ENCODE assay signal across 30 cellular contexts in the genomic region with DNA sequence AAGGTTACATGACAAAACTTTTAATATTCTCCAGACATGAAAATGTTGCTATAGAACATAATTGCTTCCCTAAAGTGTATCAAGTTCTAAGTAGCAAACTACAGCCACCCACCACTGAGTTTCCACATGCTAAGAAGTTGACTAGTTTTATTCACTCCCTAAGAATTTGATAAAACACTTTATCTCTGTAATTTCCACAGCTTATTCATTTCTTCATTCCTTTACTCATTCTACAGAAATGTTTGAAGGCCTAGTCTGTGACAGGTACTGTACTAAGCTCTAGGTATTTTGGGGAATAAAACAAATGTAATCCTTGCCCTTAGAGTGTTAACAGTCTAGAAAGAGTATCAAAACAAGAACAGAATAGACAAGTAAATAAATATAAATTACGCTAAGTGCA.
DNase-seq lines count a peak whose midpoint lies in the region; ATAC-seq, FAIRE-seq and TF ChIP-seq lines count a peak whose summit lies in the region.
"Had no signal": no experiment of that assay in that cellular context is flagged by ENCODE, and none has a peak within 500 bp of the region (broad histone marks: within the 10 kb centered on the region; RNA-seq: fewer than 3 reads in every experiment).

No MANE protein-coding gene starts in this region.

- H3K9me3 ChIP-seq in astrocyte (ENCODE audit: insufficient read depth, low read depth, low read length), result no peaks in the 10 kb centered on the region
- H3K9me3 ChIP-seq: BE2C, BLaER1 had no signal

- DNase-seq in NCI-H226, result peak; percentile 80
- peak; percentile 6 for DNase-seq in astrocyte (ENCODE audit: low read depth)
- peak; percentile 9 for DNase-seq in iris pigment epithelial cell (ENCODE audit: low read depth)
- DNase-seq in omental fat pad (ENCODE audit: low spot score), result no peak
- DNase-seq in NCI-H1436 (lab: John Stamatoyannopoulos, UW), result no peak
- no peak for DNase-seq in LoVo (ENCODE audit: low spot score)
- DNase-seq in NCI-H2107 treated with DMSO at 0.1 percent for 48 hours (lab: John Stamatoyannopoulos, UW; ENCODE audit: unreplicated experiment), result no peak
- DNase-seq: 8988T; ACHN; BE2C; C1 segment of cervical spinal cord; CD4-positive, alpha-beta memory T cell; CD4-positive, CD25-positive, alpha-beta regulatory T cell; CD8-positive, alpha-beta memory T cell; COR-L47; DMS 273 treated with DMSO at 0.1 percent for 48 hours; DMS153; DMS53; DMS79; DND-41; EL; GDM1 had no signal

- TF ChIP-seq CTCF in astrocyte (IDR thresholded peaks at IDR 0.05; ENCODE audit: insufficient read depth, low read depth, low read length) (no peak), omental fat pad (IDR thresholded peaks at IDR 0.05) (no peak)

- no peak overlapping the region for H3K27ac Mint-ChIP-seq in astrocyte (ENCODE audit: unreplicated experiment)
- H3K27ac Mint-ChIP-seq: CD14-positive monocyte; CD4-positive, alpha-beta memory T cell; CD4-positive, CD25-positive, alpha-beta regulatory T cell had no signal

- no peak overlapping the region for H3K4me3 Mint-ChIP-seq in astrocyte (ENCODE audit: unreplicated experiment)
- H3K4me3 Mint-ChIP-seq: CD14-positive monocyte; CD4-positive, alpha-beta memory T cell; CD4-positive, CD25-positive, alpha-beta regulatory T cell had no signal

- H3K4me2 ChIP-seq in astrocyte (ENCODE audit: low read length), result no peak overlapping the region
- H3K4me2 ChIP-seq: BLaER1 had no signal

- no peaks in the 10 kb centered on the region for H3K4me1 ChIP-seq in astrocyte (ENCODE audit: insufficient read depth, low read length)
- H3K4me1 ChIP-seq: BE2C had no signal

- H4K20me1 ChIP-seq in astrocyte (ENCODE audit: insufficient read depth, low read length), result no peaks in the 10 kb centered on the region
- H4K20me1 ChIP-seq: BLaER1 had no signal

- H2AFZ ChIP-seq in astrocyte (ENCODE audit: low read depth, low read length), result no peak overlapping the region

- H3K27me3 Mint-ChIP-seq in astrocyte (ENCODE audit: low read depth, unreplicated experiment), result no peaks in the 10 kb centered on the region

- H3K9ac ChIP-seq in astrocyte (ENCODE audit: low read length), result no peak overlapping the region
- H3K9ac ChIP-seq: BLaER1 had no signal

- no peak overlapping the region for H3K4me3 ChIP-seq in astrocyte (ENCODE audit: insufficient read depth, low read depth, low read length)
- H3K4me3 ChIP-seq: BLaER1, GM12878 had no signal

- H3K4me1 Mint-ChIP-seq in astrocyte (ENCODE audit: low read depth, unreplicated experiment), result no peaks in the 10 kb centered on the region
- H3K4me1 Mint-ChIP-seq: CD14-positive monocyte had no signal

- H3K79me2 ChIP-seq in astrocyte (ENCODE audit: insufficient read depth, low read length), result no peaks in the 10 kb centered on the region

- peaks cover under 1% of the 10 kb centered on the region for H3K27me3 ChIP-seq in astrocyte (ENCODE audit: insufficient read depth, low read length)
- H3K27me3 ChIP-seq: BE2C, BLaER1 had no signal

- H3K9me3 Mint-ChIP-seq in astrocyte (ENCODE audit: unreplicated experiment), result no peaks in the 10 kb centered on the region

- no peaks in the 10 kb centered on the region for H3K36me3 Mint-ChIP-seq in astrocyte (ENCODE audit: low read depth, unreplicated experiment)
- H3K36me3 Mint-ChIP-seq: CD14-positive monocyte; CD4-positive, alpha-beta memory T cell; CD4-positive, CD25-positive, alpha-beta regulatory T cell; CD8-positive, alpha-beta memory T cell had no signal

- ATAC-seq in omental fat pad (ENCODE audit: low FRiP score) (peak; percentile 78), HG03097 (IDR thresholded peaks at IDR 0.05; ENCODE audit: low FRiP score, unreplicated experiment) (no peak)
- ATAC-seq: GM12878 had no signal

- no peaks in the 10 kb centered on the region for H3K36me3 ChIP-seq in astrocyte (ENCODE audit: insufficient read depth, low read length)
- H3K36me3 ChIP-seq: BE2C, BLaER1 had no signal

- H3K27ac ChIP-seq in astrocyte (ENCODE audit: low read depth, low read length), result no peak overlapping the region
- H3K27ac ChIP-seq: BLaER1 had no signal

- no peak for FAIRE-seq in astrocyte (lab: Jason Lieb, UNC)
- FAIRE-seq: A204.1, GM12878, GM12892, GM18507, GM19239 had no signal

Comparison
In these comparisons a context has a peak if more than half of its experiments do, and no peak if none do; other contexts are left out.
1. DNase-seq: peak in NCI-H226 (single experiment), astrocyte (single experiment) and iris pigment epithelial cell (single experiment); none in omental fat pad (single experiment), NCI-H1436 (single experiment), LoVo (single experiment) and NCI-H2107 treated with DMSO at 0.1 percent for 48 hours (single experiment).